8 cellular contexts compared by ENCODE assay signal in the genomic region with DNA sequence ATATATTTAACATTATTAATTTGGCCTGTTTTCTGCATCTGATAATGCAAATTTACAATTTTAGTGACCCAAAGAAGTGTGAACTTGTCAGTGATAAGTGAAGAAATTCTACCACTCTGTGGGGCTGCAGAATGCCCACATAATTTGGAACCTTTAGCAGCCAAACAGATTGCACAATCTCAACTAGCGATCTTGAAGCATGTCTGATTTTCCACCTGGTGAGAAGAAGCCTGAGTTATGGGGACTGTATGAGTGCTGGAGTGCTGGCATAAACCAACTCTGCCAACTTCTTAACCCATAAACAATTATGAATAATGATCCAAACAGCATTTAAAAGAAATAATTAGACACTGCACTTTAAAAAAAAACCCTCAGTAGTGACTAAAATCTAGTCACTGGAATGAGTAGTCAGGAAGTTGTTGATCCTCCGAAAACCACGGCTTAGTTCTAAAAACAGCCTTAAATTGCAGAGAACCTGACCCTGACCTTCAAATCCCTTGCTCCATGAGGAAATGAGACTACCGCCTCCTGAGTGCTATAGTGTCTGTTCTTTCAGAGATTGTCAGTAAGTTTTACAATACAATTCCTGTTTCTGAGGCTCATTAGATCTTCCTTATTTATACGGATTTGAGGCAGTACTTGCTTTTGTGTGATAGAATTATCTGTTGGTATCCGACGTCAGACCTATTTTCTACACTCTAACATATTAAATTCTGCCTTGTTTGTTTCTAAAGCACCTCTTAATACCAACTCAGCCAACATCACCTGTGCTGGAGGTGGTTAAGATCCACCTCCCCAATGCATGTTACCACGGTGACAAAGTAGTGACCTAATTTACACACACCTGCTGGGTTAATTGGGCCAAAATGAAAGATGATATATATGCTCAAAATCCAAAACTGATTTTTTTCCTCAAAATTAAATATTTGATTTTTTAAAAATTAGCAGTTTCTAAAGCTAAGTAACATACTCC.
DNase-seq lines count a peak whose midpoint lies in the region; ATAC-seq, FAIRE-seq and TF ChIP-seq lines count a peak whose summit lies in the region.

No MANE protein-coding gene starts in this region.

- no peak for TF ChIP-seq RAD21 in H1 (IDR thresholded peaks at IDR 0.05 in 1 of 2, conservative IDR thresholded peaks at IDR 0.05 in 1 of 2; ENCODE audit: low read depth in 2 of 2, low read length in 2 of 2)

- H3K4me3 ChIP-seq in H1 (ENCODE audit: extremely low read depth in 1 of 4, insufficient read depth in 2 of 4, low read depth in 3 of 4, low read length in 4 of 4) (no peak overlapping the region), thyroid gland (replicated peaks in 1 of 3) (no peak overlapping the region)

- TF ChIP-seq POLR2A in H1 (IDR thresholded peaks at IDR 0.05; ENCODE audit: control extremely low read depth in 1 of 2, low read depth in 2 of 2, low read length in 2 of 2) (no peak), thyroid gland (IDR thresholded peaks at IDR 0.05) (no peak), GM12892 (IDR thresholded peaks at IDR 0.05; ENCODE audit: low read depth, low read length) (no peak)

- no peak overlapping the region for H3K23ac ChIP-seq in H1 (ENCODE audit: insufficient read length)

- no peak overlapping the region for H3K27ac Mint-ChIP-seq in T-helper 17 cell

- H3K4me2 ChIP-seq in H1 (ENCODE audit: insufficient read depth in 1 of 2, low read depth in 2 of 2, low read length in 2 of 2), result 0 out of 4 replicates have a peak overlapping the region, but pooled peaks of 1 of the 2 experiments have one; percentile 4

- H3K9ac ChIP-seq in H1 (replicated peaks in 1 of 4; ENCODE audit: extremely low read depth in 1 of 4, low read depth in 3 of 4, low read length in 3 of 4), result no peak overlapping the region

- CTCF ChIA-PET in H1 (lab: Charles Lee; ENCODE audit: partially characterized antibody), result no interaction called here

- H2BK15ac ChIP-seq in H1 (ENCODE audit: low read length), result no peak overlapping the region

- ATAC-seq in GM18873 (IDR thresholded peaks at IDR 0.05; ENCODE audit: low FRiP score, unreplicated experiment), result peak; percentile 78
- peak; percentile 66 for ATAC-seq in HG02840 (IDR thresholded peaks at IDR 0.05; ENCODE audit: low FRiP score, unreplicated experiment)
- ATAC-seq in T-helper 17 cell, result no peak
- ATAC-seq in HG03439 (IDR thresholded peaks at IDR 0.05; ENCODE audit: unreplicated experiment), result no peak

- H3K4me1 ChIP-seq in H1 (replicated peaks in 1 of 4; ENCODE audit: control insufficient read depth in 3 of 4, insufficient read depth in 4 of 4, low read length in 3 of 4) (peaks cover 0 to 6% (median 1%) of the 10 kb centered on the region in 4 experiments; a peak in 3 of 7 replicates), thyroid gland (peaks cover 20 to 24% of the 10 kb centered on the region in 2 donors)

- H3K27me3 Mint-ChIP-seq in T-helper 17 cell, result no peaks in the 10 kb centered on the region

- WGBS in H1 (ENCODE audit: extremely low coverage in 1 of 2, insufficient coverage in 1 of 2, insufficient read length in 1 of 2, insufficient replicate concordance in 2 of 2, low coverage in 1 of 2, low lambda C conversion rate in 2 of 2, missing lambda C conversion rate in 1 of 2), 2 experiments, result 73% methylated on average over 8 of the region's 8 CpGs; no CpG with 5 or more reads in 1 of the 2 experiments
- 49 to 51% methylated on average over 8 of the region's 8 CpGs for WGBS in thyroid gland, 2 donors

- H3K56ac ChIP-seq in H1 (replicated peaks; ENCODE audit: insufficient read length, low read depth, low read length), result no peak overlapping the region

- H3K4ac ChIP-seq in H1 (replicated peaks; ENCODE audit: insufficient read length, low read depth, low read length), result no peak overlapping the region

- no peaks in the 10 kb centered on the region for H4K20me1 ChIP-seq in H1 (replicated peaks in 1 of 2; ENCODE audit: control insufficient read depth in 1 of 2, insufficient read depth in 2 of 2, low read length in 2 of 2)

- H2BK20ac ChIP-seq in H1 (ENCODE audit: low read length), result no peak overlapping the region

- H3K23me2 ChIP-seq in H1 (ENCODE audit: low read depth, low read length), result no peaks in the 10 kb centered on the region; the same call in 1 of the 2 replicates

- peak; percentile 97 for DNase-seq in NCI-H2029 treated with DMSO at 0.1 percent for 48 hours (lab: John Stamatoyannopoulos, UW)
- no peak for DNase-seq in H1 (ENCODE audit: low read depth in 1 of 2, low spot score in 2 of 2)
- DNase-seq in thyroid gland, result no peak
- no peak for DNase-seq in T-helper 17 cell
- DNase-seq in GM12892 (ENCODE audit: insufficient read length), result no peak

- no peak overlapping the region for H2BK120ac ChIP-seq in H1 (replicated peaks; ENCODE audit: low read depth, low read length)

- POLR2A ChIA-PET in H1 (lab: Charles Lee; ENCODE audit: partially characterized antibody), result no interaction called here

- H3K79me1 ChIP-seq in H1 (ENCODE audit: low read depth, low read length), result no peaks in the 10 kb centered on the region

- no peak overlapping the region for H2BK5ac ChIP-seq in H1 (ENCODE audit: low read depth, low read length)

- H2BK12ac ChIP-seq in H1 (ENCODE audit: low read depth, low read length), result no peak overlapping the region

- no peak overlapping the region for H2AFZ ChIP-seq in H1 (ENCODE audit: low read length)

- no peak for TF ChIP-seq EP300 in H1 (IDR thresholded peaks at IDR 0.05; ENCODE audit: borderline replicate concordance in 1 of 2, low read depth in 2 of 2, low read length in 2 of 2)

- H3K9me3 ChIP-seq in H1 (ENCODE audit: insufficient read depth in 2 of 2, low read depth in 1 of 2, low read length in 1 of 2) (no peaks in the 10 kb centered on the region), thyroid gland (no peaks in the 10 kb centered on the region), T-helper 17 cell (ENCODE audit: control insufficient read depth, low read length, poor library complexity, severe bottlenecking) (no peaks in the 10 kb centered on the region)

- no peaks in the 10 kb centered on the region for H3K79me2 ChIP-seq in H1 (ENCODE audit: control insufficient read depth in 1 of 2, insufficient read depth in 2 of 2, low read length in 2 of 2)

- no peak overlapping the region for H3K14ac ChIP-seq in H1 (ENCODE audit: insufficient read length)

- no peaks in the 10 kb centered on the region for H3K36me3 Mint-ChIP-seq in T-helper 17 cell (ENCODE audit: low read depth)

- FAIRE-seq in H1 (lab: Jason Lieb, UNC), result no peak
- FAIRE-seq in GM12892 (lab: Jason Lieb, UNC), result no peak

- intact Hi-C loops in thyroid gland (cut with DNase I), result no loop called here

- H3K18ac ChIP-seq in H1 (ENCODE audit: extremely low read depth, low read length), result no peak overlapping the region

- no peaks in the 10 kb centered on the region for H3K27me3 ChIP-seq in H1 (replicated peaks in 1 of 4; ENCODE audit: control insufficient read depth in 3 of 4, extremely low read depth in 1 of 4, insufficient read depth in 3 of 4, low read length in 3 of 4)
- no peaks in the 10 kb centered on the region for H3K27me3 ChIP-seq in thyroid gland

- no peak overlapping the region for H4K5ac ChIP-seq in H1 (ENCODE audit: insufficient read length, low read depth, low read length)

- peaks cover 5% of the 10 kb centered on the region for H3K4me1 Mint-ChIP-seq in T-helper 17 cell

- H4K8ac ChIP-seq in H1 (ENCODE audit: extremely low read depth, insufficient read depth, low read length), result no peak overlapping the region

- TF ChIP-seq CTCF in H1 (IDR thresholded peaks at IDR 0.05; ENCODE audit: control extremely low read depth in 1 of 3, insufficient read depth in 1 of 3, low read depth in 1 of 3, low read length in 3 of 3) (no peak), thyroid gland (IDR thresholded peaks at IDR 0.05) (no peak)

- H4K91ac ChIP-seq in H1 (replicated peaks; ENCODE audit: insufficient read length, low read length), result no peak overlapping the region

- H3K36me3 ChIP-seq in H1 (ENCODE audit: control insufficient read depth in 2 of 4, insufficient read depth in 4 of 4, low read length in 3 of 4) (no peaks in the 10 kb centered on the region), thyroid gland (no peaks in the 10 kb centered on the region)

- no peak overlapping the region for H2AK5ac ChIP-seq in H1 (ENCODE audit: low read depth, low read length)

- no peak overlapping the region for H3K4me3 Mint-ChIP-seq in T-helper 17 cell

- H3K27ac ChIP-seq in H1 (ENCODE audit: low read depth, low read length) (no peak overlapping the region), thyroid gland (peak overlapping the region in 2 of 3 donors; percentile 9 to 59)

TF ChIP-seq in H1, 55 proteins besides CTCF, POLR2A, EP300 and RAD21:
- TF ChIP-seq E2F6 (IDR thresholded peaks at IDR 0.05), result no peak
- TF ChIP-seq, protein P1, sequence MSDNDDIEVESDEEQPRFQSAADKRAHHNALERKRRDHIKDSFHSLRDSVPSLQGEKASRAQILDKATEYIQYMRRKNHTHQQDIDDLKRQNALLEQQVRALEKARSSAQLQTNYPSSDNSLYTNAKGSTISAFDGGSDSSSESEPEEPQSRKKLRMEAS (IDR thresholded peaks at IDR 0.05), result no peak
- TF ChIP-seq EZH2 (IDR thresholded peaks at IDR 0.05; ENCODE audit: low read depth, low read length, severe bottlenecking), result no peak
- no peak for TF ChIP-seq SIX5 (IDR thresholded peaks at IDR 0.05; ENCODE audit: low read depth, low read length)
- TF ChIP-seq CEBPB (IDR thresholded peaks at IDR 0.05; ENCODE audit: low read depth, low read length), result peak; percentile 75

Comparison
In these comparisons a context has a peak if more than half of its experiments do, and no peak if none do; other contexts are left out.
1. ATAC-seq: peak in GM18873 (single experiment) and HG02840 (single experiment); none in T-helper 17 cell (single experiment) and HG03439 (single experiment).